Comparison of ENCODE assay signal across 8 cellular contexts in genomic region chr2:19362094-19362649, GRCh38. TPM values are rescaled to one million over a fixed set of nuclear protein-coding genes. Genes with fewer than 3 reads are reported as not detected.
DNase-seq lines count a peak whose midpoint lies in the region; ATAC-seq and TF ChIP-seq lines count a peak whose summit lies in the region.

No MANE protein-coding gene starts in this region.

- H3K27ac ChIP-seq in KMS-11: no peak overlapping the region

- H3K4me2 ChIP-seq in KMS-11: peak overlapping the region; percentile 10

- no peaks in the 10 kb centered on the region; the same call in 1 of the 2 replicates for H3K27me3 ChIP-seq in KMS-11 (ENCODE audit: insufficient read depth, low read depth)

- H2AFZ ChIP-seq in KMS-11 (ENCODE audit: low read depth): peak overlapping the region; percentile 58

- H3K4me3 ChIP-seq in KMS-11 (IDR thresholded peaks at IDR 0.05; ENCODE audit: insufficient read depth, low read depth, low read length): no peak overlapping the region

- no peaks in the 10 kb centered on the region for H3K79me2 ChIP-seq in KMS-11 (ENCODE audit: insufficient read depth, low read depth)

- H3K4me1 ChIP-seq in KMS-11 (ENCODE audit: low read depth, poor library complexity, severe bottlenecking): peaks cover 7% of the 10 kb centered on the region

- DNase-seq in ELR (ENCODE audit: low read depth) (peak; percentile 44), inferior parietal cortex (ENCODE audit: extremely low spot score) (peak; percentile 10), GF-D8 (lab: John Stamatoyannopoulos, UW) (no peak), SHP77 treated with DMSO at 0.1 percent for 48 hours (lab: John Stamatoyannopoulos, UW) (no peak)
- DNase-seq in stimulated activated naive CD8-positive, alpha-beta T cell treated with anti-CD3 and anti-CD28 coated beads, Interleukin-15, amount 100 ng/mL, for 72 hours: no peak

- H3K27me3 Mint-ChIP-seq in activated T-helper 17 cell treated with anti-CD3 and anti-CD28 coated beads, Interleukin-2, amount 50 U/mL, for 72 hours: peaks cover 39% of the 10 kb centered on the region
- H3K27me3 Mint-ChIP-seq in stimulated activated naive CD8-positive, alpha-beta T cell treated with anti-CD3 and anti-CD28 coated beads, Interleukin-15, amount 100 ng/mL, for 72 hours: peaks cover 95% of the 10 kb centered on the region

- peak overlapping the region; percentile 76 for H3K27ac Mint-ChIP-seq in activated T-helper 17 cell treated with anti-CD3 and anti-CD28 coated beads, Interleukin-2, amount 50 U/mL, for 72 hours
- H3K27ac Mint-ChIP-seq in stimulated activated naive CD8-positive, alpha-beta T cell treated with anti-CD3 and anti-CD28 coated beads, Interleukin-15, amount 100 ng/mL, for 72 hours: peak overlapping the region in 1 of 2 donors; percentile 87

- H3K4me3 Mint-ChIP-seq in activated T-helper 17 cell treated with anti-CD3 and anti-CD28 coated beads, Interleukin-2, amount 50 U/mL, for 72 hours: peak overlapping the region; percentile 91
- peak overlapping the region; percentile 89 to 93 for H3K4me3 Mint-ChIP-seq in stimulated activated naive CD8-positive, alpha-beta T cell treated with anti-CD3 and anti-CD28 coated beads, Interleukin-15, amount 100 ng/mL, for 72 hours

- H3K36me3 Mint-ChIP-seq in activated T-helper 17 cell treated with anti-CD3 and anti-CD28 coated beads, Interleukin-2, amount 50 U/mL, for 72 hours (ENCODE audit: low read depth): no peaks in the 10 kb centered on the region

- TF ChIP-seq CTCF in KMS-11 (conservative IDR thresholded peaks at IDR 0.05; ENCODE audit: low read depth, low read length): no peak

- no peaks in the 10 kb centered on the region for H4K20me1 ChIP-seq in KMS-11 (ENCODE audit: insufficient read depth)

- H3K9me3 Mint-ChIP-seq in activated T-helper 17 cell treated with anti-CD3 and anti-CD28 coated beads, Interleukin-2, amount 50 U/mL, for 72 hours: no peaks in the 10 kb centered on the region
- no peaks in the 10 kb centered on the region for H3K9me3 Mint-ChIP-seq in stimulated activated naive CD8-positive, alpha-beta T cell treated with anti-CD3 and anti-CD28 coated beads, Interleukin-15, amount 100 ng/mL, for 72 hours

- no peak overlapping the region for H3K9ac ChIP-seq in KMS-11

- no peaks in the 10 kb centered on the region for H3K36me3 ChIP-seq in KMS-11 (ENCODE audit: insufficient read depth)

- H3K4me1 Mint-ChIP-seq in activated T-helper 17 cell treated with anti-CD3 and anti-CD28 coated beads, Interleukin-2, amount 50 U/mL, for 72 hours: peaks cover 8% of the 10 kb centered on the region
- H3K4me1 Mint-ChIP-seq in stimulated activated naive CD8-positive, alpha-beta T cell treated with anti-CD3 and anti-CD28 coated beads, Interleukin-15, amount 100 ng/mL, for 72 hours: peaks cover 50% of the 10 kb centered on the region

- ATAC-seq in activated T-helper 17 cell treated with anti-CD3 and anti-CD28 coated beads, Interleukin-2, amount 50 U/mL, for 72 hours (replicated peaks): no peak
- no peak for ATAC-seq in stimulated activated naive CD8-positive, alpha-beta T cell treated with anti-CD3 and anti-CD28 coated beads, Interleukin-15, amount 100 ng/mL, for 72 hours
- no peak for ATAC-seq in HG03521 (IDR thresholded peaks at IDR 0.05; ENCODE audit: unreplicated experiment)

RNA-seq across cellular contexts. Expression of gene OSR1, which starts 3.7 kb away (rescaled TPM):
- not detected for total RNA-seq in activated T-helper 17 cell treated with anti-CD3 and anti-CD28 coated beads, Interleukin-2, amount 50 U/mL, for 72 hours

Comparison
In these comparisons a context has a peak if more than half of its experiments do, and no peak if none do; other contexts are left out.
1. DNase-seq: peak in ELR (single experiment) and inferior parietal cortex (single experiment); none in stimulated activated naive CD8-positive, alpha-beta T cell treated with anti-CD3 and anti-CD28 coated beads, Interleukin-15, amount 100 ng/mL, for 72 hours (0 of 2), GF-D8 (single experiment) and SHP77 treated with DMSO at 0.1 percent for 48 hours (single experiment).